Comparison of ENCODE assay signal across 28 cellular contexts in genomic region chr1:67227196-67227595, GRCh38.
DNase-seq lines count a peak whose midpoint lies in the region; TF ChIP-seq lines count a peak whose summit lies in the region.
"Had no signal": no experiment of that assay in that cellular context is flagged by ENCODE, and none has a peak within 500 bp of the region (broad histone marks: within the 10 kb centered on the region; RNA-seq: fewer than 3 reads in every experiment).

No MANE protein-coding gene starts in this region.

- no peak overlapping the region for H3K27ac ChIP-seq in breast epithelium
- H3K27ac ChIP-seq: spleen, upper lobe of left lung had no signal

- DNase-seq in MCF 10A (ENCODE audit: unreplicated experiment) = peak; percentile 59
- no peak for DNase-seq in breast epithelium (ENCODE audit: low spot score in 2 of 2)
- DNase-seq in choroid plexus epithelial cell (ENCODE audit: low read depth) = peak; percentile 4
- peak; percentile 16 for DNase-seq in glomerular visceral epithelial cell (ENCODE audit: extremely low spot score)
- DNase-seq in stromal cell of bone marrow (ENCODE audit: low read depth) = peak; percentile 67
- no peak for DNase-seq in T1000 (lab: John Stamatoyannopoulos, UW)
- no peak for DNase-seq in NK-92 (lab: John Stamatoyannopoulos, UW; ENCODE audit: unreplicated experiment)
- no peak for DNase-seq in UCSD-AML1 (lab: John Stamatoyannopoulos, UW; ENCODE audit: unreplicated experiment)
- DNase-seq: activated CD4-positive, alpha-beta T cell treated with anti-CD3 and anti-CD28 coated beads for 36 hours; activated naive CD4-positive, alpha-beta T cell treated with anti-CD3 and anti-CD28 coated beads, Interleukin-2, amount 10 ng/mL, durations not matched to agents 7 days and 5 days; activated T-cell treated with anti-CD3 and anti-CD28 coated beads, Interleukin-2, amount 50 U/mL, for 72 hours; anterior cingulate cortex; DND-41; hippocampal formation; islet precursor cell; Kasumi-1; NCI-H1105; NCI-H2029; nucleus accumbens; OCI-M1; retina; SHP77; spleen; stimulated activated CD4-positive, alpha-beta T cell treated with anti-CD3 and anti-CD28 coated beads, Interleukin-4, amount 100 ng/mL, for 4 hours; upper lobe of left lung had no signal

- H3K36me3 Mint-ChIP-seq in MCF 10A (ENCODE audit: insufficient read depth, unreplicated experiment) = no peaks in the 10 kb centered on the region
- H3K36me3 Mint-ChIP-seq: T-cell had no signal

- POLR2A ChIA-PET in MCF 10A (lab: Yijun Ruan, JAX) = interaction anchor here (0.6 to 1.0 kb wide), 2 partner anchors 203 to 933 kb away, joined by 3 read pairs; partner anchors contain the start of gene SERBP1

- H3K4me3 ChIP-seq in breast epithelium (no peak overlapping the region), choroid plexus epithelial cell (ENCODE audit: low read depth, low read length) (no peak overlapping the region)
- H3K4me3 ChIP-seq: GM23338, spleen, upper lobe of left lung had no signal

- H3K4me3 Mint-ChIP-seq in MCF 10A (ENCODE audit: unreplicated experiment) = no peak overlapping the region
- H3K4me3 Mint-ChIP-seq: activated CD4-positive, alpha-beta T cell treated with anti-CD3 and anti-CD28 coated beads for 36 hours; activated naive CD4-positive, alpha-beta T cell treated with anti-CD3 and anti-CD28 coated beads, Interleukin-2, amount 10 ng/mL, durations not matched to agents 7 days and 5 days; activated T-cell treated with anti-CD3 and anti-CD28 coated beads, Interleukin-2, amount 50 U/mL, for 72 hours; B cell; GM23338; T-cell had no signal

- TF ChIP-seq CTCF in MCF 10A (IDR thresholded peaks at IDR 0.05; ENCODE audit: unreplicated experiment) (no peak), breast epithelium (IDR thresholded peaks at IDR 0.05) (no peak), choroid plexus epithelial cell (conservative IDR thresholded peaks at IDR 0.05; ENCODE audit: low read depth, low read length) (no peak)

- CTCF ChIA-PET in MCF 10A (lab: Yijun Ruan, JAX) = interaction anchor here (0.6 to 7.8 kb wide), 3 partner anchors 14 to 274 kb away, joined by 3 to 125 read pairs (median 6); no protein-coding TSS in a partner anchor

- H3K27me3 ChIP-seq in breast epithelium = no peaks in the 10 kb centered on the region
- H3K27me3 ChIP-seq: spleen, upper lobe of left lung had no signal

- BruUV-seq in MCF 10A (replicated peaks; lab: Mats Ljungman, UMichigan) = no TSS peak

- no peaks in the 10 kb centered on the region for H3K36me3 ChIP-seq in breast epithelium
- H3K36me3 ChIP-seq: spleen, upper lobe of left lung had no signal

- intact Hi-C loops in MCF 10A (cut with micrococcal nuclease) (no loop called here), breast epithelium (cut with DNase I; ENCODE audit: low total_unique reads) (no loop called here)

- H3K9me3 ChIP-seq in breast epithelium = peaks cover 0 to 5% of the 10 kb centered on the region in 2 donors
- H3K9me3 ChIP-seq: upper lobe of left lung had no signal

- no peaks in the 10 kb centered on the region for H3K27me3 Mint-ChIP-seq in MCF 10A (ENCODE audit: insufficient read depth, unreplicated experiment)
- H3K27me3 Mint-ChIP-seq: activated CD4-positive, alpha-beta T cell treated with anti-CD3 and anti-CD28 coated beads for 36 hours; activated naive CD4-positive, alpha-beta T cell treated with anti-CD3 and anti-CD28 coated beads, Interleukin-2, amount 10 ng/mL, durations not matched to agents 7 days and 5 days had no signal

- H3K4me1 Mint-ChIP-seq in MCF 10A (ENCODE audit: insufficient read depth, unreplicated experiment) = peaks cover 12% of the 10 kb centered on the region
- H3K4me1 Mint-ChIP-seq: B cell had no signal

- TF ChIP-seq POLR2A in breast epithelium (IDR thresholded peaks at IDR 0.05) = no peak

- H3K4me1 ChIP-seq in breast epithelium = no peaks in the 10 kb centered on the region
- H3K4me1 ChIP-seq: spleen, upper lobe of left lung had no signal

- H3K27ac Mint-ChIP-seq in MCF 10A (ENCODE audit: low read depth, unreplicated experiment) = no peak overlapping the region
- H3K27ac Mint-ChIP-seq: activated CD4-positive, alpha-beta T cell treated with anti-CD3 and anti-CD28 coated beads for 36 hours; activated naive CD4-positive, alpha-beta T cell treated with anti-CD3 and anti-CD28 coated beads, Interleukin-2, amount 10 ng/mL, durations not matched to agents 7 days and 5 days; B cell; GM23338 had no signal

- H3K9me3 Mint-ChIP-seq in MCF 10A (ENCODE audit: unreplicated experiment) = no peaks in the 10 kb centered on the region
- H3K9me3 Mint-ChIP-seq: T-cell had no signal

Comparison
In these comparisons a context has a peak if more than half of its experiments do, and no peak if none do; other contexts are left out.
1. DNase-seq: peak in MCF 10A (single experiment), choroid plexus epithelial cell (single experiment), glomerular visceral epithelial cell (single experiment) and stromal cell of bone marrow (single experiment); none in breast epithelium (0 of 2), T1000 (single experiment), NK-92 (single experiment) and UCSD-AML1 (single experiment).